Comparison of ENCODE assay signal across 1 cellular context in the genomic region with DNA sequence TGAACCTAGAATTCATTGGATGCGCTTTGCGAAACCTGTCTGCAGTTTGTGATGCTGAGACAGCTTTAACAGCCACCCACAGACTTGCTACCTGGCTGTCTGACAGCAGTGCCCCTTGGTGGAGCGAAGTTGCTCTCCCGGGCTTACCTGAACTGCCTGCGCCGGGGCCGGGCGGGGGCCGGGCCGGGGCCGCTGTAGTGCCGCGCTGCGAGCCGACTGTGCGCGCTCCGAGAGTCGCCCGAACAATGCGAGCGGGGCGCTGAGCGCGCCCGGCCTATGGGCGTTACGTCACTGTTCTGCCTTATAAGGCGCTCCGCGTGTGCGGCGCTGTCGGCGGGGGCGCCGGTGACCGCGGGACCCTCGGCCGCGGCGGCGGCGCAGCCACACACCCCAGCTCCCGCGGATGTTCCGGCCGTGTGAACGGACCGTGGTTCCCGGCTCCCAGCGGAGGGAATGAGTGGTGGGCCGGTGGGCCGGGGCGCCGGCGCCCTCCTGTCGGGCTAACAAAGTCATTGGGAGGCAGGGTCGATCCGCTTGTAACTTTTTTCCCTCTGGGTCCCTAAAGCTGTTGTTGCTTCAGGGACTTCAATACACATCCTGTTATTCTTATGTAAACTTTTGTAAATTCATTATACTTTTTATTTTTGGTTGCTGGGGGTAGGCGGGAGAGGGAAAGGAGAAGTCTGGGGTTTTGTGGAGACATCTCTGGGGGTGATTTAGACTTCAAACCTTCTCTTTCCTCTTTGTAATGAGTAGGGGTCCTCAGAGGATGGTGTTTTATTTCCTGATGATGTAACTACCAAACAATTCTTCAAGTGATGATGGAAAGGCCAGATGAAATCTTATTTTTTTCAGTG.
TF ChIP-seq lines count a peak whose summit lies in the region.

No MANE protein-coding gene starts in this region.

TF ChIP-seq in K562, 482 proteins besides CTCF, POLR2A, EP300 and RAD21 (continued from another document and continues in another):
- TF ChIP-seq, protein P1, sequence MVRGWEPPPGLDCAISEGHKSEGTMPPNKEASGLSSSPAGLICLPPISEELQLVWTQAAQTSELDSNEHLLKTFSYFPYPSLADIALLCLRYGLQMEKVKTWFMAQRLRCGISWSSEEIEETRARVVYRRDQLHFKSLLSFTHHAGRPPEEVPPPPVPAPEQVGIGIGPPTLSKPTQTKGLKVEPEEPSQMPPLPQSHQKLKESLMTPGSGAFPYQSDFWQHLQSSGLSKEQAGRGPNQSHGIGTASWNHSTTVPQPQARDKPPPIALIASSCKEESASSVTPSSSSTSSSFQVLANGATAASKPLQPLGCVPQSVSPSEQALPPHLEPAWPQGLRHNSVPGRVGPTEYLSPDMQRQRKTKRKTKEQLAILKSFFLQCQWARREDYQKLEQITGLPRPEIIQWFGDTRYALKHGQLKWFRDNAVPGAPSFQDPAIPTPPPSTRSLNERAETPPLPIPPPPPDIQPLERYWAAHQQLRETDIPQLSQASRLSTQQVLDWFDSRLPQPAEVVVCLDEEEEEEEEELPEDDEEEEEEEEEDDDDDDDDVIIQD (CRISPR knock-in tag; IDR thresholded peaks at IDR 0.05), result 0 out of 2 replicates have a peak, but pooled peaks have one; percentile 28
- TF ChIP-seq NONO (IDR thresholded peaks at IDR 0.05; ENCODE audit: low read depth in 2 of 2, low read length in 1 of 2) (peak; percentile 37 to 71; a peak in 1 of 4 replicates), MBD2 (IDR thresholded peaks at IDR 0.05; ENCODE audit: borderline replicate concordance, low read depth) (no peak), OTX1 (CRISPR knock-in tag; IDR thresholded peaks at IDR 0.05) (no peak), HNRNPLL (IDR thresholded peaks at IDR 0.05; ENCODE audit: low read depth, low read length, poor library complexity, severe bottlenecking) (peak; percentile 72), PHF21A (IDR thresholded peaks at IDR 0.05; ENCODE audit: borderline replicate concordance, low read depth) (no peak), ZNF175 (CRISPR knock-in tag; IDR thresholded peaks at IDR 0.05; ENCODE audit: low read depth) (0 out of 2 replicates have a peak, but pooled peaks have one; percentile 20), GATA2 (CRISPR knock-in tag; IDR thresholded peaks at IDR 0.05) (no peak), RBFOX2 (IDR thresholded peaks at IDR 0.05; ENCODE audit: low read depth, low read length) (peak; percentile 97), MAZ (CRISPR knock-in tag; conservative IDR thresholded peaks at IDR 0.05 in 1 of 2, IDR thresholded peaks at IDR 0.05 in 1 of 2) (peak; percentile 29 to 70; a peak in 3 of 4 replicates), TRIM28 (IDR thresholded peaks at IDR 0.05) (no peak), MTA3 (IDR thresholded peaks at IDR 0.05; ENCODE audit: borderline replicate concordance) (peak; percentile 45; the same call in 1 of the 2 replicates), CREM (IDR thresholded peaks at IDR 0.05; ENCODE audit: low read depth) (peak; percentile 82), ZFX (CRISPR knock-in tag; IDR thresholded peaks at IDR 0.05) (peak; percentile 85), SOX6 (IDR thresholded peaks at IDR 0.05) (0 out of 2 replicates have a peak, but pooled peaks have one; percentile 15), ZNF232 (CRISPR knock-in tag; IDR thresholded peaks at IDR 0.05) (no peak), JUND (IDR thresholded peaks at IDR 0.05; ENCODE audit: borderline replicate concordance, low read depth, low read length) (peak; percentile 63), JUND (tag; IDR thresholded peaks at IDR 0.05; ENCODE audit: borderline replicate concordance, low read depth, low read length) (no peak; the same call in 2 of the 3 replicates), L3MBTL2 (IDR thresholded peaks at IDR 0.05) (peak; percentile 67), GABPA (tag; conservative IDR thresholded peaks at IDR 0.05; ENCODE audit: low read depth) (0 out of 2 replicates have a peak, but pooled peaks have one; percentile 23), SMARCC2 (IDR thresholded peaks at IDR 0.05; ENCODE audit: low read depth) (peak; percentile 25; the same call in 1 of the 2 replicates), ZNF408 (CRISPR knock-in tag; IDR thresholded peaks at IDR 0.05; ENCODE audit: low read depth) (no peak), CTBP1 (IDR thresholded peaks at IDR 0.05; ENCODE audit: borderline replicate concordance) (peak; percentile 90), CXXC5 (CRISPR knock-in tag; IDR thresholded peaks at IDR 0.05) (peak; percentile 84), ZNF778 (CRISPR knock-in tag; IDR thresholded peaks at IDR 0.05) (no peak)
- TF ChIP-seq, protein P2, sequence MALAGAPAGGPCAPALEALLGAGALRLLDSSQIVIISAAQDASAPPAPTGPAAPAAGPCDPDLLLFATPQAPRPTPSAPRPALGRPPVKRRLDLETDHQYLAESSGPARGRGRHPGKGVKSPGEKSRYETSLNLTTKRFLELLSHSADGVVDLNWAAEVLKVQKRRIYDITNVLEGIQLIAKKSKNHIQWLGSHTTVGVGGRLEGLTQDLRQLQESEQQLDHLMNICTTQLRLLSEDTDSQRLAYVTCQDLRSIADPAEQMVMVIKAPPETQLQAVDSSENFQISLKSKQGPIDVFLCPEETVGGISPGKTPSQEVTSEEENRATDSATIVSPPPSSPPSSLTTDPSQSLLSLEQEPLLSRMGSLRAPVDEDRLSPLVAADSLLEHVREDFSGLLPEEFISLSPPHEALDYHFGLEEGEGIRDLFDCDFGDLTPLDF (CRISPR knock-in tag; IDR thresholded peaks at IDR 0.05), result peak; percentile 55; the same call in 1 of the 2 replicates
- TF ChIP-seq, protein P3, sequence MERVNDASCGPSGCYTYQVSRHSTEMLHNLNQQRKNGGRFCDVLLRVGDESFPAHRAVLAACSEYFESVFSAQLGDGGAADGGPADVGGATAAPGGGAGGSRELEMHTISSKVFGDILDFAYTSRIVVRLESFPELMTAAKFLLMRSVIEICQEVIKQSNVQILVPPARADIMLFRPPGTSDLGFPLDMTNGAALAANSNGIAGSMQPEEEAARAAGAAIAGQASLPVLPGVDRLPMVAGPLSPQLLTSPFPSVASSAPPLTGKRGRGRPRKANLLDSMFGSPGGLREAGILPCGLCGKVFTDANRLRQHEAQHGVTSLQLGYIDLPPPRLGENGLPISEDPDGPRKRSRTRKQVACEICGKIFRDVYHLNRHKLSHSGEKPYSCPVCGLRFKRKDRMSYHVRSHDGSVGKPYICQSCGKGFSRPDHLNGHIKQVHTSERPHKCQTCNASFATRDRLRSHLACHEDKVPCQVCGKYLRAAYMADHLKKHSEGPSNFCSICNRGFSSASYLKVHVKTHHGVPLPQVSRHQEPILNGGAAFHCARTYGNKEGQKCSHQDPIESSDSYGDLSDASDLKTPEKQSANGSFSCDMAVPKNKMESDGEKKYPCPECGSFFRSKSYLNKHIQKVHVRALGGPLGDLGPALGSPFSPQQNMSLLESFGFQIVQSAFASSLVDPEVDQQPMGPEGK (CRISPR knock-in tag; IDR thresholded peaks at IDR 0.05; ENCODE audit: borderline replicate concordance), result no peak
- TF ChIP-seq, protein P4, sequence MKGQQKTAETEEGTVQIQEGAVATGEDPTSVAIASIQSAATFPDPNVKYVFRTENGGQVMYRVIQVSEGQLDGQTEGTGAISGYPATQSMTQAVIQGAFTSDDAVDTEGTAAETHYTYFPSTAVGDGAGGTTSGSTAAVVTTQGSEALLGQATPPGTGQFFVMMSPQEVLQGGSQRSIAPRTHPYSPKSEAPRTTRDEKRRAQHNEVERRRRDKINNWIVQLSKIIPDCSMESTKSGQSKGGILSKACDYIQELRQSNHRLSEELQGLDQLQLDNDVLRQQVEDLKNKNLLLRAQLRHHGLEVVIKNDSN (CRISPR knock-in tag; IDR thresholded peaks at IDR 0.05), result no peak
- TF ChIP-seq, protein P5, sequence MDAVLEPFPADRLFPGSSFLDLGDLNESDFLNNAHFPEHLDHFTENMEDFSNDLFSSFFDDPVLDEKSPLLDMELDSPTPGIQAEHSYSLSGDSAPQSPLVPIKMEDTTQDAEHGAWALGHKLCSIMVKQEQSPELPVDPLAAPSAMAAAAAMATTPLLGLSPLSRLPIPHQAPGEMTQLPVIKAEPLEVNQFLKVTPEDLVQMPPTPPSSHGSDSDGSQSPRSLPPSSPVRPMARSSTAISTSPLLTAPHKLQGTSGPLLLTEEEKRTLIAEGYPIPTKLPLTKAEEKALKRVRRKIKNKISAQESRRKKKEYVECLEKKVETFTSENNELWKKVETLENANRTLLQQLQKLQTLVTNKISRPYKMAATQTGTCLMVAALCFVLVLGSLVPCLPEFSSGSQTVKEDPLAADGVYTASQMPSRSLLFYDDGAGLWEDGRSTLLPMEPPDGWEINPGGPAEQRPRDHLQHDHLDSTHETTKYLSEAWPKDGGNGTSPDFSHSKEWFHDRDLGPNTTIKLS (IDR thresholded peaks at IDR 0.05; ENCODE audit: borderline replicate concordance, low read depth), result 0 out of 2 replicates have a peak, but pooled peaks have one; percentile 25
- TF ChIP-seq, protein P6, sequence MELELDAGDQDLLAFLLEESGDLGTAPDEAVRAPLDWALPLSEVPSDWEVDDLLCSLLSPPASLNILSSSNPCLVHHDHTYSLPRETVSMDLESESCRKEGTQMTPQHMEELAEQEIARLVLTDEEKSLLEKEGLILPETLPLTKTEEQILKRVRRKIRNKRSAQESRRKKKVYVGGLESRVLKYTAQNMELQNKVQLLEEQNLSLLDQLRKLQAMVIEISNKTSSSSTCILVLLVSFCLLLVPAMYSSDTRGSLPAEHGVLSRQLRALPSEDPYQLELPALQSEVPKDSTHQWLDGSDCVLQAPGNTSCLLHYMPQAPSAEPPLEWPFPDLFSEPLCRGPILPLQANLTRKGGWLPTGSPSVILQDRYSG (tag; conservative IDR thresholded peaks at IDR 0.05; ENCODE audit: low read depth), result no peak
- TF ChIP-seq, protein P7, sequence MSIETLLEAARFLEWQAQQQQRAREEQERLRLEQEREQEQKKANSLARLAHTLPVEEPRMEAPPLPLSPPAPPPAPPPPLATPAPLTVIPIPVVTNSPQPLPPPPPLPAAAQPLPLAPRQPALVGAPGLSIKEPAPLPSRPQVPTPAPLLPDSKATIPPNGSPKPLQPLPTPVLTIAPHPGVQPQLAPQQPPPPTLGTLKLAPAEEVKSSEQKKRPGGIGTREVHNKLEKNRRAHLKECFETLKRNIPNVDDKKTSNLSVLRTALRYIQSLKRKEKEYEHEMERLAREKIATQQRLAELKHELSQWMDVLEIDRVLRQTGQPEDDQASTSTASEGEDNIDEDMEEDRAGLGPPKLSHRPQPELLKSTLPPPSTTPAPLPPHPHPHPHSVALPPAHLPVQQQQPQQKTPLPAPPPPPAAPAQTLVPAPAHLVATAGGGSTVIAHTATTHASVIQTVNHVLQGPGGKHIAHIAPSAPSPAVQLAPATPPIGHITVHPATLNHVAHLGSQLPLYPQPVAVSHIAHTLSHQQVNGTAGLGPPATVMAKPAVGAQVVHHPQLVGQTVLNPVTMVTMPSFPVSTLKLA (conservative IDR thresholded peaks at IDR 0.05), result peak in 1 of 2 experiments; percentile 62; a peak in 1 of 4 replicates
- TF ChIP-seq, protein P8, sequence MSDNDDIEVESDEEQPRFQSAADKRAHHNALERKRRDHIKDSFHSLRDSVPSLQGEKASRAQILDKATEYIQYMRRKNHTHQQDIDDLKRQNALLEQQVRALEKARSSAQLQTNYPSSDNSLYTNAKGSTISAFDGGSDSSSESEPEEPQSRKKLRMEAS (CRISPR knock-in tag; IDR thresholded peaks at IDR 0.05), result peak; percentile 67
- TF ChIP-seq, protein P9, sequence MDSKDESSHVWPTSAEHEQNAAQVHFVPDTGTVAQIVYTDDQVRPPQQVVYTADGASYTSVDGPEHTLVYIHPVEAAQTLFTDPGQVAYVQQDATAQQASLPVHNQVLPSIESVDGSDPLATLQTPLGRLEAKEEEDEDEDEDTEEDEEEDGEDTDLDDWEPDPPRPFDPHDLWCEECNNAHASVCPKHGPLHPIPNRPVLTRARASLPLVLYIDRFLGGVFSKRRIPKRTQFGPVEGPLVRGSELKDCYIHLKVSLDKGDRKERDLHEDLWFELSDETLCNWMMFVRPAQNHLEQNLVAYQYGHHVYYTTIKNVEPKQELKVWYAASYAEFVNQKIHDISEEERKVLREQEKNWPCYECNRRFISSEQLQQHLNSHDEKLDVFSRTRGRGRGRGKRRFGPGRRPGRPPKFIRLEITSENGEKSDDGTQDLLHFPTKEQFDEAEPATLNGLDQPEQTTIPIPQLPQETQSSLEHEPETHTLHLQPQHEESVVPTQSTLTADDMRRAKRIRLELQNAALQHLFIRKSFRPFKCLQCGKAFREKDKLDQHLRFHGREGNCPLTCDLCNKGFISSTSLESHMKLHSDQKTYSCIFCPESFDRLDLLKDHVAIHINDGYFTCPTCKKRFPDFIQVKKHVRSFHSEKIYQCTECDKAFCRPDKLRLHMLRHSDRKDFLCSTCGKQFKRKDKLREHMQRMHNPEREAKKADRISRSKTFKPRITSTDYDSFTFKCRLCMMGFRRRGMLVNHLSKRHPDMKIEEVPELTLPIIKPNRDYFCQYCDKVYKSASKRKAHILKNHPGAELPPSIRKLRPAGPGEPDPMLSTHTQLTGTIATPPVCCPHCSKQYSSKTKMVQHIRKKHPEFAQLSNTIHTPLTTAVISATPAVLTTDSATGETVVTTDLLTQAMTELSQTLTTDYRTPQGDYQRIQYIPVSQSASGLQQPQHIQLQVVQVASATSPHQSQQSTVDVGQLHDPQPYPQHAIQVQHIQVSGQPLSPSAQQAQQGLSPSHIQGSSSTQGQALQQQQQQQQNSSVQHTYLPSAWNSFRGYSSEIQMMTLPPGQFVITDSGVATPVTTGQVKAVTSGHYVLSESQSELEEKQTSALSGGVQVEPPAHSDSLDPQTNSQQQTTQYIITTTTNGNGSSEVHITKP (IDR thresholded peaks at IDR 0.05; ENCODE audit: partially characterized antibody), result no peak
